Comparison of ENCODE assay signal across 8 cellular contexts in the genomic region with DNA sequence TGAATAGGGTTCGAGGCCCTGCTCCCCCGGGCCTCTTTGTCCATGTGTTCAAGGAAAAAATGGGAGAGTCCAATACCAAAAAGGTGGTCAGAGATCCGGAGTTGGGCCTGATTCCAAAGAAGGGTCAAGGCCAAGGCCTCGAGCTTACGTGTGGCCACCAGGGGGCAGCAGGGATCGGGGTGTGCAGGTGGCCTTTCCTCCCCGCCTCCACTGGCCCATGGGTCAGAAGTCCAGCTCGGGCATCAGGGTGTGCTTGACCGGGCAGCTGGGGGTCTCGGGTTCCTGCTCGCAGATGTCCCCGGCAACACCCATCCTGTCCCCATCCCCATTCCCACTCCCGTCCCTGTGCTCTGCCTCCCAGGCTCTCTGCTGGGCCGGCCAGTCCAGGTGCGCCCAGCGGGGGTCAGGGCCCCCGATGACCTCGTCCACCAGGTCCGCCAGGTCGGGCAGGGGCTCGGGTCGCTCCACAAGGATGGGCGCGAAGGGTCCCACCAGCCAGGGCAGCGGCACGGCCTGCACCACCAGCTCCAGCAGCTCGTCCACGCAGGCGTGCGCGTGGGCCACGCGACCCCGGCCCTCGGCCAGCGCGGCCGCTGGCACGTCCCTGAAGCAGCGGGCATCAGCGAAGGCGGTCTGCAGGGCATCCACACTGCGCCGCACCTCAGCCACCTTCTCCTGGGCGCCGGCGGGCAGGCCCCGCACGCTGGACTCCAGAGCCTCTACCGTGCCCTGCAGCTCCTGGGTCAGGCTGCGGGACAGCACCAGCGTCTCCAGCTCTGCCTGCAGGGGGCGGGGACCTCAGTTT. TPM values are rescaled to one million over a fixed set of nuclear protein-coding genes. Genes with fewer than 3 reads are reported as not detected.
A peak's percentile ranks its signal among the peaks of the same experiment; 100 is the strongest.
DNase-seq lines count a peak whose midpoint lies in the region; ATAC-seq and TF ChIP-seq lines count a peak whose summit lies in the region.

No MANE protein-coding gene starts in this region.

- H3K4me3 Mint-ChIP-seq in activated naive CD4-positive, alpha-beta T cell treated with anti-CD3 and anti-CD28 coated beads for 36 hours = no peak overlapping the region
- H3K4me3 Mint-ChIP-seq in brain = no peak overlapping the region

- WGBS in mesenchymal stem cell = 71% methylated on average over 53 of the region's 53 CpGs

- DNase-seq in activated naive CD4-positive, alpha-beta T cell treated with anti-CD3 and anti-CD28 coated beads for 36 hours = peak; percentile 42
- no peak for DNase-seq in activated naive CD4-positive, alpha-beta T cell (lab: John Stamatoyannopoulos, UW)
- DNase-seq in NOMO-1 (lab: John Stamatoyannopoulos, UW; ENCODE audit: unreplicated experiment in 2 of 2) = peak; percentile 2 to 58
- DNase-seq in mesenchymal stem cell = peak; percentile 29
- no peak for DNase-seq in NCI-H524 treated with DMSO at 0.1 percent for 48 hours (lab: John Stamatoyannopoulos, UW)
- DNase-seq in NCI-H345 (lab: John Stamatoyannopoulos, UW) = no peak

- no peak for ATAC-seq in HG03378 (IDR thresholded peaks at IDR 0.05; ENCODE audit: unreplicated experiment)

- H2BK15ac ChIP-seq in mesenchymal stem cell (ENCODE audit: low read depth, poor library complexity, severe bottlenecking) = peak overlapping the region; percentile 19

- H3K27ac ChIP-seq in mesenchymal stem cell (ENCODE audit: low read length, poor library complexity, severe bottlenecking) = no peak overlapping the region

- no peak overlapping the region for H3K9ac ChIP-seq in mesenchymal stem cell (ENCODE audit: low read length)

- no peak overlapping the region for H2BK120ac ChIP-seq in mesenchymal stem cell (ENCODE audit: low read depth, low read length)

- no peak overlapping the region for H3K23ac ChIP-seq in mesenchymal stem cell (ENCODE audit: low read length in 2 of 2)

- peak overlapping the region; percentile 40 for H4K91ac ChIP-seq in mesenchymal stem cell (ENCODE audit: low read length)

- H2BK5ac ChIP-seq in mesenchymal stem cell (ENCODE audit: low read depth, low read length, poor library complexity, severe bottlenecking) = no peak overlapping the region

- no peak overlapping the region for H3K14ac ChIP-seq in mesenchymal stem cell (ENCODE audit: low read length in 2 of 2)

- no peak overlapping the region for H3K27ac Mint-ChIP-seq in activated naive CD4-positive, alpha-beta T cell treated with anti-CD3 and anti-CD28 coated beads for 36 hours
- H3K27ac Mint-ChIP-seq in brain = no peak overlapping the region

- no peaks in the 10 kb centered on the region for H3K79me1 ChIP-seq in mesenchymal stem cell (replicated peaks; ENCODE audit: low read length, poor library complexity, severe bottlenecking)

- CTCF ChIA-PET in activated naive CD4-positive, alpha-beta T cell treated with anti-CD3 and anti-CD28 coated beads for 36 hours (lab: Charles Lee) = interaction anchor here (0.6 to 2.6 kb wide), 8 partner anchors 10 to 202 kb away, joined by 3 to 17 read pairs (median 7); a partner anchor contains a TSS

- H3K4me1 ChIP-seq in mesenchymal stem cell (ENCODE audit: control insufficient read depth, insufficient read depth, low read depth, low read length) = peaks cover 14% of the 10 kb centered on the region

- no peaks in the 10 kb centered on the region for H3K4me1 Mint-ChIP-seq in activated naive CD4-positive, alpha-beta T cell treated with anti-CD3 and anti-CD28 coated beads for 36 hours (ENCODE audit: low read depth)
- H3K4me1 Mint-ChIP-seq in brain = peaks cover 15% of the 10 kb centered on the region

- no peak overlapping the region for H2BK12ac ChIP-seq in mesenchymal stem cell (ENCODE audit: low read length in 2 of 2)

- H3K4me3 ChIP-seq in mesenchymal stem cell (ENCODE audit: insufficient read depth in 1 of 2, low read depth in 1 of 2, low read length in 2 of 2) = no peak overlapping the region

- H2AK5ac ChIP-seq in mesenchymal stem cell (ENCODE audit: low read length, severe bottlenecking) = no peak overlapping the region

- no peak overlapping the region for H2AFZ ChIP-seq in mesenchymal stem cell (ENCODE audit: low read depth, low read length)

- no peak overlapping the region for H3K4me2 ChIP-seq in mesenchymal stem cell (ENCODE audit: low read length, poor library complexity, severe bottlenecking)

- no peaks in the 10 kb centered on the region for H3K9me3 ChIP-seq in mesenchymal stem cell (ENCODE audit: control insufficient read depth, low read length)

- intact Hi-C loops in activated naive CD4-positive, alpha-beta T cell treated with anti-CD3 and anti-CD28 coated beads for 36 hours (cut with micrococcal nuclease) = no loop called here

- peaks cover 5% of the 10 kb centered on the region for H3K27me3 Mint-ChIP-seq in activated naive CD4-positive, alpha-beta T cell treated with anti-CD3 and anti-CD28 coated beads for 36 hours (ENCODE audit: low read depth)
- no peaks in the 10 kb centered on the region for H3K27me3 Mint-ChIP-seq in brain

- peak; percentile 47 to 61 for TF ChIP-seq CTCF in brain (conservative IDR thresholded peaks at IDR 0.05)

- H3K18ac ChIP-seq in mesenchymal stem cell (ENCODE audit: low read depth in 1 of 2, low read length in 2 of 2) = no peak overlapping the region

- no peaks in the 10 kb centered on the region for H3K9me3 Mint-ChIP-seq in activated naive CD4-positive, alpha-beta T cell treated with anti-CD3 and anti-CD28 coated beads for 36 hours
- no peaks in the 10 kb centered on the region for H3K9me3 Mint-ChIP-seq in brain

- H3K27me3 ChIP-seq in mesenchymal stem cell (ENCODE audit: control insufficient read depth in 1 of 2, insufficient read depth in 1 of 2, low read length in 2 of 2) = peaks cover 0 to 6% of the 10 kb centered on the region in 2 experiments

- no peaks in the 10 kb centered on the region for H3K36me3 ChIP-seq in mesenchymal stem cell (ENCODE audit: control insufficient read depth in 1 of 2, insufficient read depth in 2 of 2, low read depth in 1 of 2, low read length in 2 of 2)

- no peak overlapping the region for H4K8ac ChIP-seq in mesenchymal stem cell (ENCODE audit: low read length)

- H3K36me3 Mint-ChIP-seq in activated naive CD4-positive, alpha-beta T cell treated with anti-CD3 and anti-CD28 coated beads for 36 hours (ENCODE audit: low read depth) = no peaks in the 10 kb centered on the region
- no peaks in the 10 kb centered on the region for H3K36me3 Mint-ChIP-seq in brain

- H3K4ac ChIP-seq in mesenchymal stem cell (ENCODE audit: low read depth in 1 of 2, low read length in 2 of 2) = no peak overlapping the region

RNA-seq across cellular contexts. Expression of a gene that starts 5.2 kb away (rescaled TPM):
- total RNA-seq in activated naive CD4-positive, alpha-beta T cell treated with anti-CD3 and anti-CD28 coated beads for 36 hours = not detected
- polyA plus RNA-seq in brain (ENCODE audit: insufficient read depth, low read depth, low replicate concordance) = 2.3 TPM
- polyA plus RNA-seq in mesenchymal stem cell (2013, experiment 1 of 2) = 0.01 TPM
- 0.01 TPM for polyA plus RNA-seq in mesenchymal stem cell (2013, experiment 2 of 2)

RNA-seq across cellular contexts. Expression of a gene that starts 11.5 kb away (rescaled TPM):
- under 1 TPM; 0.07 to 0.25 TPM for total RNA-seq in activated naive CD4-positive, alpha-beta T cell treated with anti-CD3 and anti-CD28 coated beads for 36 hours
- 1.5 TPM for polyA plus RNA-seq in brain (ENCODE audit: insufficient read depth, low read depth, low replicate concordance)
- polyA plus RNA-seq in mesenchymal stem cell (2013, experiment 1 of 2) = not detected
- polyA plus RNA-seq in mesenchymal stem cell (2013, experiment 2 of 2) = not detected

RNA-seq across cellular contexts. Expression of a gene that starts 16.3 kb away (rescaled TPM):
- 1 to 10 TPM; 1.3 to 1.5 TPM for total RNA-seq in activated naive CD4-positive, alpha-beta T cell treated with anti-CD3 and anti-CD28 coated beads for 36 hours
- polyA plus RNA-seq in brain (ENCODE audit: insufficient read depth, low read depth, low replicate concordance) = 0.14 TPM
- polyA plus RNA-seq in mesenchymal stem cell (2013, experiment 1 of 2) = 0.01 TPM
- polyA plus RNA-seq in mesenchymal stem cell (2013, experiment 2 of 2) = not detected

RNA-seq across cellular contexts. Expression of a gene that starts 36.0 kb away (rescaled TPM):
- total RNA-seq in activated naive CD4-positive, alpha-beta T cell treated with anti-CD3 and anti-CD28 coated beads for 36 hours = under 1 TPM in 1 of 2 experiments, not detected in 1; 0.17 TPM
- polyA plus RNA-seq in brain (ENCODE audit: insufficient read depth, low read depth, low replicate concordance) = 39.1 TPM
- 2.7 TPM for polyA plus RNA-seq in mesenchymal stem cell (2013, experiment 1 of 2)
- polyA plus RNA-seq in mesenchymal stem cell (2013, experiment 2 of 2) = 2.6 TPM

RNA-seq across cellular contexts. Expression of a gene that starts 51.4 kb away (rescaled TPM):
- 10 to 100 TPM; 43.0 to 43.5 TPM for total RNA-seq in activated naive CD4-positive, alpha-beta T cell treated with anti-CD3 and anti-CD28 coated beads for 36 hours
- polyA plus RNA-seq in brain (ENCODE audit: insufficient read depth, low read depth, low replicate concordance) = 150 TPM
- 45.0 TPM for polyA plus RNA-seq in mesenchymal stem cell (2013, experiment 1 of 2)
- 43.4 TPM for polyA plus RNA-seq in mesenchymal stem cell (2013, experiment 2 of 2)

Comparison
In these comparisons a context has a peak if more than half of its experiments do, and no peak if none do; other contexts are left out.
1. DNase-seq: peak in activated naive CD4-positive, alpha-beta T cell treated with anti-CD3 and anti-CD28 coated beads for 36 hours (single experiment), NOMO-1 (2 of 2) and mesenchymal stem cell (single experiment); none in activated naive CD4-positive, alpha-beta T cell (0 of 4), NCI-H524 treated with DMSO at 0.1 percent for 48 hours (single experiment) and NCI-H345 (single experiment).